ENCODE assay signal across 8 cellular contexts in genomic region chr4:6910340-6910959, GRCh38. TPM values are rescaled to one million over a fixed set of nuclear protein-coding genes. Genes with fewer than 3 reads are reported as not detected.
DNase-seq lines count a peak whose midpoint lies in the region; ATAC-seq and TF ChIP-seq lines count a peak whose summit lies in the region.

No MANE protein-coding gene starts in this region.

- ATAC-seq in esophagus mucosa (no peak), HG02840 (IDR thresholded peaks at IDR 0.05; ENCODE audit: low FRiP score, unreplicated experiment) (no peak), HG02623 (IDR thresholded peaks at IDR 0.05; ENCODE audit: unreplicated experiment) (no peak)

- H3K9ac ChIP-seq in mucosa of rectum (ENCODE audit: low read depth in 1 of 2, low read length in 2 of 2): peak overlapping the region; percentile 69 to 79

- peak overlapping the region; percentile 78 to 94 for H3K27ac ChIP-seq in mucosa of rectum (ENCODE audit: low read depth in 2 of 2, low read length in 2 of 2)

- H3K4me1 ChIP-seq in mucosa of rectum (ENCODE audit: control insufficient read depth in 2 of 2, insufficient read depth in 2 of 2, low read length in 2 of 2): peaks cover 28 to 32% of the 10 kb centered on the region in 2 donors

- DNase-seq in DMS53 (lab: John Stamatoyannopoulos, UW): peak; percentile 60
- DNase-seq in LHCN-M2 (ENCODE audit: low read depth): peak; percentile 36
- DNase-seq in cardiac fibroblast (ENCODE audit: low read depth in 2 of 2): no peak
- DNase-seq in midbrain (lab: John Stamatoyannopoulos, UW): no peak

- no peaks in the 10 kb centered on the region for H3K9me3 ChIP-seq in mucosa of rectum (ENCODE audit: control insufficient read depth in 2 of 2, low read length in 2 of 2)

- no peaks in the 10 kb centered on the region for H3K36me3 ChIP-seq in mucosa of rectum (ENCODE audit: control insufficient read depth in 2 of 2, insufficient read depth in 2 of 2, low read length in 2 of 2)

- TF ChIP-seq CTCF in cardiac fibroblast (IDR thresholded peaks at IDR 0.05; ENCODE audit: low read depth, low read length): no peak

- H3K4me3 ChIP-seq in cardiac fibroblast (replicated peaks in 1 of 2; ENCODE audit: low read depth in 2 of 2, low read length in 2 of 2) (peak overlapping the region; percentile 61 to 74), mucosa of rectum (ENCODE audit: low read length in 2 of 2) (peak overlapping the region; percentile 80)

- H3K27me3 ChIP-seq in mucosa of rectum (ENCODE audit: control insufficient read depth in 2 of 2, insufficient read depth in 2 of 2, low read length in 2 of 2): no peaks in the 10 kb centered on the region

RNA-seq across cellular contexts. Expression of gene TBC1D14, which starts 0.8 kb away (rescaled TPM):
- total RNA-seq in LHCN-M2 (2014; rRNA removed) (46.1 and 51.9 TPM in 2 replicates), esophagus mucosa (48.1 TPM)
- polyA plus RNA-seq in LHCN-M2 (2012): 18.3 TPM

Comparison
In these comparisons a context has a peak if more than half of its experiments do, and no peak if none do; other contexts are left out.
1. DNase-seq: peak in DMS53 (single experiment) and LHCN-M2 (single experiment); none in cardiac fibroblast (0 of 2) and midbrain (single experiment).